ENCODE assay signal across 1 cellular context in the genomic region with DNA sequence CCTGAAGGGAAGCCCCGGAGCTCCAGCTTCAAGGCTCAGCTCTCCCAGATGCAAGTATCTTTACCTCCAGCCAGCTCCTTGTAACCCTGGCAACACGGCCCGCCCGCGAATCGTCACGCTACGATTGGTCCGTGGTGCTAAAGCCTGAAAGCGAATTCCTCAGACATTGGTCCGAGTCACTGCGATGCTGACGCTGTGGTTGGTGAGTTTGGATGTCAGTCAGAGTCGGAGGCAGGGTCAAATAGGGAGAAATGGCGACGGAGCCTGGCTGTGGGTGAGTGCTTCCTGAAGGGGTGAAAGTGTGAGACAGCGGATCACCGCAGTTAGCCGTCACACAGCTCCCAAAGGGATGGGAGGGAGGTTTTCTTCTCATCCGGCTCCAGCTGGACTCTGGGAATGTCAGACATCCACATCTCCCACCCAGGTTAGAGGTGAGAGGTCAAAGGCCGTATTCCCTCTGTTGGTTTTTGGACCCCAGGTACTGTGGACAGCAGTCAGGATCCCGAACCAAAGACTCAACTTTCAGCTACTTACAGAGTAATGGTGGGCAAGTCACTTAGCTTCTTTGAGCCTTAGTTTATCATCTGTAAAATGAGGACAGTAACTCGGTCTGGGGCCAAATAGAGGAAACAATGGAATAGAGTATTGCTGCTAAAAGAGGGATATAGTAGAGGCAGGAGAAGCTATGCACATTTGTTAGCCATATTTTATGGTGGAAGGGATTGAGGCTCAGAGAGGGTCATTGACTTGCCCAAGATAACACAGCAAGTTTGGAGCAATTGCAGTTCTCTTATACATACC.
A peak's percentile ranks its signal among the peaks of the same experiment; 100 is the strongest.
TF ChIP-seq lines count a peak whose summit lies in the region.

ZSWIM1 (plus strand) TSS at position 240 of the 801 bp plus-strand sequence. CDS start 1,366 bp downstream, outside the sequence.

TF ChIP-seq in HEK293, 187 proteins besides CTCF, POLR2A, EP300 and RAD21 (continued from another document):
- TF ChIP-seq, protein P1, sequence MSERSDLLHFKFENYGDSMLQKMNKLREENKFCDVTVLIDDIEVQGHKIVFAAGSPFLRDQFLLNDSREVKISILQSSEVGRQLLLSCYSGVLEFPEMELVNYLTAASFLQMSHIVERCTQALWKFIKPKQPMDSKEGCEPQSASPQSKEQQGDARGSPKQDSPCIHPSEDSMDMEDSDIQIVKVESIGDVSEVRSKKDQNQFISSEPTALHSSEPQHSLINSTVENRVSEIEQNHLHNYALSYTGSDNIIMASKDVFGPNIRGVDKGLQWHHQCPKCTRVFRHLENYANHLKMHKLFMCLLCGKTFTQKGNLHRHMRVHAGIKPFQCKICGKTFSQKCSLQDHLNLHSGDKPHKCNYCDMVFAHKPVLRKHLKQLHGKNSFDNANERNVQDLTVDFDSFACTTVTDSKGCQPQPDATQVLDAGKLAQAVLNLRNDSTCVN (tag by site-specific recombination; optimal IDR thresholded peaks at IDR 0.05): no peak
- TF ChIP-seq HOXA7 (CRISPR knock-in tag; IDR thresholded peaks at IDR 0.05; ENCODE audit: borderline replicate concordance) (no peak), REPIN1 (tag by site-specific recombination; IDR thresholded peaks at IDR 0.05; ENCODE audit: low read depth) (no peak), ZFP3 (tag by site-specific recombination; IDR thresholded peaks at IDR 0.05; ENCODE audit: low read depth) (no peak), ZNF561 (tag by site-specific recombination; IDR thresholded peaks at IDR 0.05; ENCODE audit: borderline replicate concordance) (peak; percentile 65; the same call in 1 of the 2 replicates), SP2 (tag by site-specific recombination; IDR thresholded peaks at IDR 0.05) (peak; percentile 98), KLF16 (tag by site-specific recombination; IDR thresholded peaks at IDR 0.05) (peak; percentile 69), ZNF704 (tag by site-specific recombination; IDR thresholded peaks at IDR 0.05) (no peak), ZNF366 (tag by site-specific recombination; conservative IDR thresholded peaks at IDR 0.05) (0 out of 2 replicates have a peak, but pooled peaks have one; percentile 32), ZNF837 (tag by site-specific recombination; IDR thresholded peaks at IDR 0.05) (no peak), ZNF221 (tag by site-specific recombination; IDR thresholded peaks at IDR 0.05; ENCODE audit: borderline replicate concordance) (no peak), TCF7L2 (IDR thresholded peaks at IDR 0.05; ENCODE audit: borderline replicate concordance, low read depth, low read length) (no peak), ZNF18 (tag by site-specific recombination; IDR thresholded peaks at IDR 0.05) (peak; percentile 20; the same call in 1 of the 2 replicates), ZBTB8A (tag by site-specific recombination; IDR thresholded peaks at IDR 0.05) (no peak), ZNF433 (tag by site-specific recombination; IDR thresholded peaks at IDR 0.05; ENCODE audit: low read depth) (no peak), ZNF248 (tag by site-specific recombination; IDR thresholded peaks at IDR 0.05) (no peak), ZNF692 (tag by site-specific recombination; IDR thresholded peaks at IDR 0.05) (0 out of 2 replicates have a peak, but pooled peaks have one; percentile 19), IKZF3 (tag by site-specific recombination; IDR thresholded peaks at IDR 0.05) (0 out of 2 replicates have a peak, but pooled peaks have one; percentile 25), ZNF280C (tag by site-specific recombination; IDR thresholded peaks at IDR 0.05) (no peak), ZNF211 (tag by site-specific recombination; IDR thresholded peaks at IDR 0.05; ENCODE audit: low read depth) (no peak), ZNF792 (tag by site-specific recombination; IDR thresholded peaks at IDR 0.05) (no peak), PRDM4 (tag by site-specific recombination; IDR thresholded peaks at IDR 0.05) (0 out of 2 replicates have a peak, but pooled peaks have one; percentile 27), ZNF266 (tag by site-specific recombination; IDR thresholded peaks at IDR 0.05; ENCODE audit: low read depth) (no peak), ZNF23 (tag by site-specific recombination; IDR thresholded peaks at IDR 0.05; ENCODE audit: borderline replicate concordance) (no peak), YY1 (tag by site-specific recombination; IDR thresholded peaks at IDR 0.05) (peak; percentile 79), ZNF664 (tag by site-specific recombination; IDR thresholded peaks at IDR 0.05) (no peak), ZFP41 (tag by site-specific recombination; IDR thresholded peaks at IDR 0.05; ENCODE audit: borderline replicate concordance) (no peak), ZBTB17 (tag by site-specific recombination; IDR thresholded peaks at IDR 0.05) (peak; percentile 46; the same call in 1 of the 2 replicates)
- TF ChIP-seq, protein P2, sequence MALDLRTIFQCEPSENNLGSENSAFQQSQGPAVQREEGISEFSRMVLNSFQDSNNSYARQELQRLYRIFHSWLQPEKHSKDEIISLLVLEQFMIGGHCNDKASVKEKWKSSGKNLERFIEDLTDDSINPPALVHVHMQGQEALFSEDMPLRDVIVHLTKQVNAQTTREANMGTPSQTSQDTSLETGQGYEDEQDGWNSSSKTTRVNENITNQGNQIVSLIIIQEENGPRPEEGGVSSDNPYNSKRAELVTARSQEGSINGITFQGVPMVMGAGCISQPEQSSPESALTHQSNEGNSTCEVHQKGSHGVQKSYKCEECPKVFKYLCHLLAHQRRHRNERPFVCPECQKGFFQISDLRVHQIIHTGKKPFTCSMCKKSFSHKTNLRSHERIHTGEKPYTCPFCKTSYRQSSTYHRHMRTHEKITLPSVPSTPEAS (tag by site-specific recombination; IDR thresholded peaks at IDR 0.05): no peak
- TF ChIP-seq, protein P3, sequence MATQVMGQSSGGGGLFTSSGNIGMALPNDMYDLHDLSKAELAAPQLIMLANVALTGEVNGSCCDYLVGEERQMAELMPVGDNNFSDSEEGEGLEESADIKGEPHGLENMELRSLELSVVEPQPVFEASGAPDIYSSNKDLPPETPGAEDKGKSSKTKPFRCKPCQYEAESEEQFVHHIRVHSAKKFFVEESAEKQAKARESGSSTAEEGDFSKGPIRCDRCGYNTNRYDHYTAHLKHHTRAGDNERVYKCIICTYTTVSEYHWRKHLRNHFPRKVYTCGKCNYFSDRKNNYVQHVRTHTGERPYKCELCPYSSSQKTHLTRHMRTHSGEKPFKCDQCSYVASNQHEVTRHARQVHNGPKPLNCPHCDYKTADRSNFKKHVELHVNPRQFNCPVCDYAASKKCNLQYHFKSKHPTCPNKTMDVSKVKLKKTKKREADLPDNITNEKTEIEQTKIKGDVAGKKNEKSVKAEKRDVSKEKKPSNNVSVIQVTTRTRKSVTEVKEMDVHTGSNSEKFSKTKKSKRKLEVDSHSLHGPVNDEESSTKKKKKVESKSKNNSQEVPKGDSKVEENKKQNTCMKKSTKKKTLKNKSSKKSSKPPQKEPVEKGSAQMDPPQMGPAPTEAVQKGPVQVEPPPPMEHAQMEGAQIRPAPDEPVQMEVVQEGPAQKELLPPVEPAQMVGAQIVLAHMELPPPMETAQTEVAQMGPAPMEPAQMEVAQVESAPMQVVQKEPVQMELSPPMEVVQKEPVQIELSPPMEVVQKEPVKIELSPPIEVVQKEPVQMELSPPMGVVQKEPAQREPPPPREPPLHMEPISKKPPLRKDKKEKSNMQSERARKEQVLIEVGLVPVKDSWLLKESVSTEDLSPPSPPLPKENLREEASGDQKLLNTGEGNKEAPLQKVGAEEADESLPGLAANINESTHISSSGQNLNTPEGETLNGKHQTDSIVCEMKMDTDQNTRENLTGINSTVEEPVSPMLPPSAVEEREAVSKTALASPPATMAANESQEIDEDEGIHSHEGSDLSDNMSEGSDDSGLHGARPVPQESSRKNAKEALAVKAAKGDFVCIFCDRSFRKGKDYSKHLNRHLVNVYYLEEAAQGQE (tag by site-specific recombination; IDR thresholded peaks at IDR 0.05): peak; percentile 91
- TF ChIP-seq, protein P4, sequence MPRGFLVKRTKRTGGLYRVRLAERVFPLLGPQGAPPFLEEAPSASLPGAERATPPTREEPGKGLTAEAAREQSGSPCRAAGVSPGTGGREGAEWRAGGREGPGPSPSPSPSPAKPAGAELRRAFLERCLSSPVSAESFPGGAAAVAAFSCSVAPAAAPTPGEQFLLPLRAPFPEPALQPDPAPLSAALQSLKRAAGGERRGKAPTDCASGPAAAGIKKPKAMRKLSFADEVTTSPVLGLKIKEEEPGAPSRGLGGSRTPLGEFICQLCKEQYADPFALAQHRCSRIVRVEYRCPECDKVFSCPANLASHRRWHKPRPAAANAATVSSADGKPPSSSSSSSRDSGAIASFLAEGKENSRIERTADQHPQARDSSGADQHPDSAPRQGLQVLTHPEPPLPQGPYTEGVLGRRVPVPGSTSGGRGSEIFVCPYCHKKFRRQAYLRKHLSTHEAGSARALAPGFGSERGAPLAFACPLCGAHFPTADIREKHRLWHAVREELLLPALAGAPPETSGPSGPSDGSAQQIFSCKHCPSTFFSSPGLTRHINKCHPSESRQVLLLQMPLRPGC (tag by site-specific recombination; IDR thresholded peaks at IDR 0.05): 0 out of 2 replicates have a peak, but pooled peaks have one; percentile 22
